Comparison of ENCODE assay signal across 18 cellular contexts in the genomic region with DNA sequence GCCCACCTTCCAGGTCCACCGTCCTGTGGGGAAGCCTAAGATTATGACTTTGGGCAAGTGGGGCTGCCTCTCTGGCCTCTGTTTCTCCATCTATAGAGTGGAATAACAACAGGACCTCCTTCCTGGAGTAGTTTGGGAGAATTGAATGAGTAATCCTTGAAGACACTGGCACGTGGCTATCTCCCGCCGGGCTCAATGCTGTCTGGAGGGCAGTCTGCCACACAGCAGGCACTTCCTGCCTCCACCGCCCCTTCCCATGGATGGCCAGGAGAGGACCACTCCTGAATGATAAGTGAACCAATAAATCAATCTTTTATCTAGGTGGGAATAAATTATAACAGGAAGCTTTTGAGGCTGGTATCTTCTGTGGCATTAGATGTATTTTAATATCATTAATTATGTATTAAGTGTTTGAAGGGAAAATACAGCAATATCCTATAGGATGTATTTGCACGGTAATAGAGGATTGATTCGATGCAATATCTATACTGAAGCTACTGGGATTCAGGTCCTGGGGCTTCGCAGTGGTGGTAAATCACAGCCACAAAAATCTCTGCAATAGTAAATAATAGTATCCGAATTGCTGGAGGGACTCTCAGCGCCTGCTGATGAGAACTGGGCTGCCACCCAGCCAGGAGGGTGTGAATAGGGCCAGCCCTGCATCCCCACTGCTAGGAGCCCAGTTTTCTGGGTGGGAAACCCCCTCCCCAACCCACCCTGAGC. TPM values are rescaled to one million over a fixed set of nuclear protein-coding genes. Genes with fewer than 3 reads are reported as not detected.
DNase-seq lines count a peak whose midpoint lies in the region; ATAC-seq, FAIRE-seq and TF ChIP-seq lines count a peak whose summit lies in the region.
"Had no signal": no experiment of that assay in that cellular context is flagged by ENCODE, and none has a peak within 500 bp of the region (broad histone marks: within the 10 kb centered on the region; RNA-seq: fewer than 3 reads in every experiment).

No MANE protein-coding gene starts in this region.

- H3F3A ChIP-seq in GM23248 (ENCODE audit: insufficient read depth), result no peaks in the 10 kb centered on the region

- TF ChIP-seq CTCF in K562 (IDR thresholded peaks at IDR 0.05 in 2 of 3, conservative IDR thresholded peaks at IDR 0.05 in 1 of 3; ENCODE audit: insufficient read depth in 2 of 3, low read depth in 1 of 3, low read length in 3 of 3), result no peak
- TF ChIP-seq CTCF in spleen (IDR thresholded peaks at IDR 0.05 in 8 of 11, conservative IDR thresholded peaks at IDR 0.05 in 3 of 11), result no peak

- H3K79me2 ChIP-seq in GM23248 (ENCODE audit: insufficient read depth) (no peaks in the 10 kb centered on the region), K562 (ENCODE audit: control insufficient read depth, insufficient read depth, low read length) (no peaks in the 10 kb centered on the region)

- H3K4me3 Mint-ChIP-seq in effector memory CD8-positive, alpha-beta T cell, result no peak overlapping the region
- H3K4me3 Mint-ChIP-seq: CD4-positive, CD25-positive, alpha-beta regulatory T cell had no signal

- in situ Hi-C loops in GM23248 (cut with MboI) (no loop called here), K562 (cut with MboI) (no loop called here)

- H3K36me3 ChIP-seq in GM23248 (ENCODE audit: low read depth) (no peaks in the 10 kb centered on the region), K562 (ENCODE audit: control insufficient read depth, insufficient read depth, low read length) (no peaks in the 10 kb centered on the region), spleen (no peaks in the 10 kb centered on the region)
- H3K36me3 ChIP-seq: BLaER1 treated with 17β-estradiol and CSF1 and Interleukin-3, amounts not matched to agents 10 nM and 100 nM had no signal

- TF ChIP-seq POLR2A in K562 (conservative IDR thresholded peaks at IDR 0.05), result no peak
- TF ChIP-seq POLR2A in spleen (IDR thresholded peaks at IDR 0.05), result no peak

- H3K9ac ChIP-seq in GM23248 (no peak overlapping the region), K562 (ENCODE audit: insufficient read depth in 1 of 2, low read depth in 2 of 2, low read length in 2 of 2) (no peak overlapping the region)
- H3K9ac ChIP-seq: BLaER1 treated with 17β-estradiol and CSF1 and Interleukin-3, amounts not matched to agents 10 nM and 100 nM had no signal

- H3K27ac Mint-ChIP-seq in effector memory CD8-positive, alpha-beta T cell, result no peak overlapping the region

- BruUV-seq in K562 (replicated peaks; lab: Mats Ljungman, UMichigan), result no TSS peak

- TF ChIP-seq EP300 in K562 (IDR thresholded peaks at IDR 0.05; ENCODE audit: low read length), result no peak

- H3K4me3 ChIP-seq in GM23248 (no peak overlapping the region), K562 (no peak overlapping the region), spleen (no peak overlapping the region)
- H3K4me3 ChIP-seq: BLaER1 treated with 17β-estradiol and CSF1 and Interleukin-3, amounts not matched to agents 10 nM and 100 nM had no signal

- H3K9me3 Mint-ChIP-seq in effector memory CD8-positive, alpha-beta T cell, result no peaks in the 10 kb centered on the region
- H3K9me3 Mint-ChIP-seq: CD4-positive, CD25-positive, alpha-beta regulatory T cell had no signal

- 39% methylated on average over 10 of the region's 10 CpGs for WGBS in GM23248 (ENCODE audit: low coverage in 1 of 2, low lambda C conversion rate in 2 of 2, missing lambda C conversion rate in 2 of 2), 2 experiments
- 2% methylated on average over 10 of the region's 10 CpGs for WGBS in K562 (ENCODE audit: insufficient coverage, low coverage, missing lambda C conversion rate)
- 73 to 82% (median 76%) methylated on average over 10 of the region's 10 CpGs for WGBS in spleen, 5 donors

- H3K36me3 Mint-ChIP-seq in effector memory CD8-positive, alpha-beta T cell (ENCODE audit: insufficient read depth), result no peaks in the 10 kb centered on the region
- H3K36me3 Mint-ChIP-seq: CD4-positive, CD25-positive, alpha-beta regulatory T cell had no signal

- peaks cover 32 to 77% of the 10 kb centered on the region in 2 donors for H3K27me3 Mint-ChIP-seq in effector memory CD8-positive, alpha-beta T cell

- intact Hi-C loops in K562 (cut with micrococcal nuclease), result loop anchor here (10.0 kb wide), 1 partner anchor 47 kb away; no protein-coding TSS in a partner anchor
- intact Hi-C loops in spleen (cut with DNase I; ENCODE audit: low total_unique reads), result no loop called here

- H3K27me3 ChIP-seq in GM23248 (replicated peaks; ENCODE audit: insufficient read depth) (peaks cover 24% of the 10 kb centered on the region), K562 (ENCODE audit: control insufficient read depth in 2 of 2, insufficient read depth in 2 of 2, low read length in 2 of 2) (peaks cover 4 to 44% of the 10 kb centered on the region in 2 experiments; a peak in 3 of 5 replicates), spleen (replicated peaks in 1 of 7) (peaks cover 0 to 51% (median 0%) of the 10 kb centered on the region in 7 donors)
- H3K27me3 ChIP-seq: BLaER1 treated with 17β-estradiol and CSF1 and Interleukin-3, amounts not matched to agents 10 nM and 100 nM had no signal

- ATAC-seq in K562, result no peak
- no peak for ATAC-seq in GM18873 (IDR thresholded peaks at IDR 0.05; ENCODE audit: low FRiP score, unreplicated experiment)
- ATAC-seq in effector memory CD8-positive, alpha-beta T cell (replicated peaks), result no peak
- ATAC-seq: HCT116 had no signal

- no peak overlapping the region for H3K27ac ChIP-seq in GM23248
- H3K27ac ChIP-seq in K562 (ENCODE audit: extremely low read depth, low read depth, low read length), result no peak overlapping the region
- H3K27ac ChIP-seq in spleen, result no peak overlapping the region
- H3K27ac ChIP-seq: BLaER1 treated with 17β-estradiol and CSF1 and Interleukin-3, amounts not matched to agents 10 nM and 100 nM had no signal

- H3K4me1 Mint-ChIP-seq in effector memory CD8-positive, alpha-beta T cell (ENCODE audit: low read depth in 2 of 2), result no peaks in the 10 kb centered on the region
- H3K4me1 Mint-ChIP-seq: CD4-positive, CD25-positive, alpha-beta regulatory T cell had no signal

- DNase-seq in GM23248 (peak; percentile 23), K562 (ENCODE audit: extremely low read depth in 1 of 4, low spot score in 3 of 4) (no peak), iPS-NIHi11 (ENCODE audit: low spot score) (peak; percentile 44), spleen (peak; percentile 38), GDM1 (lab: John Stamatoyannopoulos, UW) (no peak), NCI-H146 (lab: John Stamatoyannopoulos, UW) (no peak)
- no peak for DNase-seq in effector memory CD8-positive, alpha-beta T cell
- DNase-seq: ACHN; Calu3; CD4-positive, CD25-positive, alpha-beta regulatory T cell; DMS79; EL had no signal

- H4K20me1 ChIP-seq in GM23248 (ENCODE audit: insufficient read depth), result no peaks in the 10 kb centered on the region
- H4K20me1 ChIP-seq in K562 (replicated peaks; ENCODE audit: control insufficient read depth, insufficient read depth, low read length), result no peaks in the 10 kb centered on the region; the same call in 1 of the 2 replicates
- H4K20me1 ChIP-seq: BLaER1 treated with 17β-estradiol and CSF1 and Interleukin-3, amounts not matched to agents 10 nM and 100 nM had no signal

- CTCF ChIA-PET in K562 (lab: Yijun Ruan, JAX; ENCODE audit: low intra/inter-chr PET ratio), result no interaction called here

- TF ChIP-seq RAD21 in K562 (CRISPR knock-in tag; conservative IDR thresholded peaks at IDR 0.05 in 1 of 2, IDR thresholded peaks at IDR 0.05 in 1 of 2), result no peak

- no peaks in the 10 kb centered on the region for H3K4me1 ChIP-seq in GM23248 (ENCODE audit: insufficient read depth)
- peaks cover 3 to 11% of the 10 kb centered on the region in 2 experiments; a peak in 3 of 5 replicates for H3K4me1 ChIP-seq in K562 (replicated peaks in 1 of 2; ENCODE audit: control insufficient read depth in 2 of 2, insufficient read depth in 2 of 2, low read length in 2 of 2)
- H3K4me1 ChIP-seq in spleen, result no peaks in the 10 kb centered on the region
- H3K4me1 ChIP-seq: BLaER1 treated with 17β-estradiol and CSF1 and Interleukin-3, amounts not matched to agents 10 nM and 100 nM had no signal

- no peaks in the 10 kb centered on the region for H3K9me1 ChIP-seq in K562 (ENCODE audit: control insufficient read depth, insufficient read depth, low read length)

- H3K9me3 ChIP-seq in GM23248 (ENCODE audit: low read depth) (no peaks in the 10 kb centered on the region), K562 (replicated peaks; ENCODE audit: control insufficient read depth, insufficient read depth, low read depth, low read length) (no peaks in the 10 kb centered on the region), spleen (no peaks in the 10 kb centered on the region)
- H3K9me3 ChIP-seq: BLaER1 treated with 17β-estradiol and CSF1 and Interleukin-3, amounts not matched to agents 10 nM and 100 nM had no signal

- no peaks in the 10 kb centered on the region for H3K9me2 ChIP-seq in GM23248 (ENCODE audit: insufficient read depth)

- no peak for FAIRE-seq in K562 (lab: Jason Lieb, UNC)
- FAIRE-seq: G401.6, GM12892, GM19239 had no signal

- POLR2A ChIA-PET in K562 (lab: Yijun Ruan, JAX), result interaction anchor here (0.6 kb wide), 1 partner anchor 19 kb away, joined by 3 read pairs; no protein-coding TSS in a partner anchor

- H2AFZ ChIP-seq in GM23248, result no peak overlapping the region
- H2AFZ ChIP-seq in K562 (ENCODE audit: low read depth, low read length), result no peak overlapping the region

- no peak overlapping the region for H3K4me2 ChIP-seq in GM23248 (ENCODE audit: unreplicated experiment)
- H3K4me2 ChIP-seq in K562 (ENCODE audit: insufficient read depth, low read length), result no peak overlapping the region
- H3K4me2 ChIP-seq: BLaER1 treated with 17β-estradiol and CSF1 and Interleukin-3, amounts not matched to agents 10 nM and 100 nM had no signal

RNA-seq across cellular contexts. Expression of a gene that starts 15.9 kb away (rescaled TPM):
- total RNA-seq in GM23248 (2014; rRNA removed; shearing (Covaris generic)), result not detected in 2 replicates
- polyA plus RNA-seq in GM23248 (2016; fragmentation: Nextera tagmentation; extraction: Ambion mirVana), result 0.14 and 0.23 TPM in 2 replicates
- 0.26 TPM in 1 of 2 replicates, not detected in the other for total RNA-seq in K562 (2011; cell fraction: chromatin; rRNA removed; ENCODE audit: low replicate concordance)
- total RNA-seq in K562 (2011; cell fraction: nucleolus; rRNA removed), result 0.66 TPM in 1 of 2 replicates, not detected in the other
- total RNA-seq in K562 (2011; cell fraction: nucleoplasm; rRNA removed), result 0.46 TPM in 1 of 2 replicates, not detected in the other
- total RNA-seq in K562 (2014; rRNA removed), result not detected in 2 replicates
- total RNA-seq in K562 (2014; rRNA removed; fragmentation: Illumina TruSeq; extraction: Trizol), result not detected in 2 replicates
- total RNA-seq in K562 (2015; rRNA removed; fragmentation: Illumina TruSeq; extraction: Trizol), result not detected in 2 replicates
- total RNA-seq in K562 (2021), result not detected in 2 replicates
- not detected in 2 replicates for polyA plus RNA-seq in K562 (2011; rRNA removed)
- 0.18 TPM in 1 of 2 replicates, not detected in the other for polyA plus RNA-seq in K562 (2011; cell fraction: cytosol; rRNA removed)
- not detected in 2 replicates for polyA plus RNA-seq in K562 (2011; cell fraction: nucleus; rRNA removed)
- 0.44 and 1.9 TPM in 2 replicates for polyA plus RNA-seq in K562 (2012)
- not detected in 2 replicates for polyA plus RNA-seq in K562 (2014; fragmentation: Illumina TruSeq; extraction: Trizol)
- polyA plus RNA-seq in K562 (2014; fragmentation: Nextera tagmentation; extraction: Ambion mirVana), result under 1 TPM; 0.06 to 0.20 TPM
- 0.23 TPM in 1 of 2 replicates, not detected in the other for polyA plus RNA-seq in K562 (2014; rRNA removed)
- not detected in 2 replicates for polyA minus RNA-seq in K562 (2011; rRNA and poly(A)+ RNA removed)
- not detected in 2 replicates for polyA minus RNA-seq in K562 (2011; cell fraction: cytosol; rRNA and poly(A)+ RNA removed)
- polyA minus RNA-seq in K562 (2011; cell fraction: nucleus; rRNA and poly(A)+ RNA removed), result 0.44 TPM in 1 of 2 replicates, not detected in the other
- total RNA-seq in spleen, result under 1 TPM in 4 of 7 donors, not detected in 3; 0.14 to 0.61 (median 0.39) TPM
- polyA plus RNA-seq in spleen, result under 1 TPM in 2 of 3 donors, not detected in 1; 0.02 to 0.03 TPM
- total RNA-seq: CD4-positive, CD25-positive, alpha-beta regulatory T cell had no signal

RNA-seq across cellular contexts. Expression of a gene that starts 55.7 kb away (rescaled TPM):
- total RNA-seq in GM23248 (2014; rRNA removed; shearing (Covaris generic)), result 19.5 and 23.7 TPM in 2 replicates
- polyA plus RNA-seq in GM23248 (2016; fragmentation: Nextera tagmentation; extraction: Ambion mirVana) (12.2 and 15.6 TPM in 2 replicates), K562 (2011; rRNA removed) (19.8 and 34.6 TPM in 2 replicates), K562 (2014; fragmentation: Illumina TruSeq; extraction: Trizol) (16.4 and 19.4 TPM in 2 replicates), K562 (2014; fragmentation: Nextera tagmentation; extraction: Ambion mirVana) (1 to 10 TPM; 5.9 to 6.4 TPM), K562 (2014; rRNA removed) (15.1 and 15.3 TPM in 2 replicates), spleen (10 to 100 TPM in 2 of 3 donors, 1 to 10 TPM in 1; 8.8 to 13.1 (median 10.7) TPM)
- total RNA-seq in K562 (2011; cell fraction: chromatin; rRNA removed; ENCODE audit: low replicate concordance), result 20.0 and 41.6 TPM in 2 replicates
- total RNA-seq in K562 (2011; cell fraction: nucleolus; rRNA removed), result 15.7 and 16.5 TPM in 2 replicates
- 16.1 and 17.0 TPM in 2 replicates for total RNA-seq in K562 (2011; cell fraction: nucleoplasm; rRNA removed)
- total RNA-seq in K562 (2014; rRNA removed) (11.8 and 16.2 TPM in 2 replicates), K562 (2014; rRNA removed; fragmentation: Illumina TruSeq; extraction: Trizol) (25.0 and 25.4 TPM in 2 replicates), K562 (2015; rRNA removed; fragmentation: Illumina TruSeq; extraction: Trizol) (25.4 and 25.6 TPM in 2 replicates), K562 (2021) (16.6 and 16.9 TPM in 2 replicates), spleen (10 to 100 TPM; 23.1 to 30.7 (median 28.1) TPM)
- 6.5 and 11.5 TPM in 2 replicates for polyA plus RNA-seq in K562 (2011; cell fraction: cytosol; rRNA removed)
- 7.7 and 9.5 TPM in 2 replicates for polyA plus RNA-seq in K562 (2011; cell fraction: nucleus; rRNA removed)
- polyA plus RNA-seq in K562 (2012), result 13.2 and 20.8 TPM in 2 replicates
- 77.1 and 80.9 TPM in 2 replicates for polyA minus RNA-seq in K562 (2011; rRNA and poly(A)+ RNA removed)
- polyA minus RNA-seq in K562 (2011; cell fraction: cytosol; rRNA and poly(A)+ RNA removed), result 9.5 and 21.1 TPM in 2 replicates
- polyA minus RNA-seq in K562 (2011; cell fraction: nucleus; rRNA and poly(A)+ RNA removed), result 11.8 and 20.4 TPM in 2 replicates

Comparison
In these comparisons a context has a peak if more than half of its experiments do, and no peak if none do; other contexts are left out.
1. DNase-seq: peak in GM23248 (single experiment), iPS-NIHi11 (single experiment) and spleen (single experiment); none in K562 (0 of 4), GDM1 (single experiment), NCI-H146 (single experiment) and effector memory CD8-positive, alpha-beta T cell (0 of 3).